26 cellular contexts compared by ENCODE assay signal in the genomic region with DNA sequence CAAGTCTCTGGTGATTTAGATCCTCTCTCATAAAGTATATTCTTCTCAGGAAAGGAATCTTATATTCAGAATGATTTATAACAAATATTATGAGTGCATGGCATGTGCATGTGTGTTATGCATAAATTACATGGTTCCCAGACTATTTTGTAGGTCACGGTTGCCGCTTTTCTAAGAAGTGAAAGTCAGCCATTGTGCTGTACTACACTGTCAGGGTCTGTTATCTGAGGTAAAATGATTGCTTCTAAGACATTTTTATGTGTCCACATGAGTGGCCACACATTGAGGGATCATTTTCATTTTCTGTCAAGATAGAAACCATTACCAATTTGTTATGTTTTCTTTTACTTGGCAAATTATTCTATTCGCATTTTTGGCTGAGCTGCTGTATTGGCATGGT.
A peak's percentile ranks its signal among the peaks of the same experiment; 100 is the strongest.
DNase-seq lines count a peak whose midpoint lies in the region; ATAC-seq, FAIRE-seq and TF ChIP-seq lines count a peak whose summit lies in the region.
"Had no signal": no experiment of that assay in that cellular context is flagged by ENCODE, and none has a peak within 500 bp of the region (broad histone marks: within the 10 kb centered on the region; RNA-seq: fewer than 3 reads in every experiment).

No MANE protein-coding gene starts in this region.

- intact Hi-C loops in A673 (cut with micrococcal nuclease; ENCODE audit: unreplicated experiment) (no loop called here), upper lobe of right lung (cut with DNase I) (no loop called here)

- H3K79me2 ChIP-seq in astrocyte (ENCODE audit: insufficient read depth, low read length): no peaks in the 10 kb centered on the region

- H2AFZ ChIP-seq in astrocyte (ENCODE audit: low read depth, low read length): no peak overlapping the region
- H2AFZ ChIP-seq: GM23248 had no signal

- no peaks in the 10 kb centered on the region for H3K9me3 Mint-ChIP-seq in astrocyte (ENCODE audit: unreplicated experiment)

- ATAC-seq in GM18505 (IDR thresholded peaks at IDR 0.05; ENCODE audit: unreplicated experiment): peak; percentile 93
- ATAC-seq in GM21825 (IDR thresholded peaks at IDR 0.05; ENCODE audit: unreplicated experiment): peak; percentile 63
- ATAC-seq in upper lobe of right lung: no peak
- ATAC-seq: naive thymus-derived CD8-positive, alpha-beta T cell had no signal

- POLR2A ChIA-PET in A673 (lab: Charles Lee; ENCODE audit: low non-redundant PET): no interaction called here

- CTCF ChIA-PET in A673 (lab: Charles Lee): no interaction called here

- H3K4me3 ChIP-seq in astrocyte (ENCODE audit: insufficient read depth, low read depth, low read length): no peak overlapping the region
- no peak overlapping the region for H3K4me3 ChIP-seq in skeletal muscle satellite cell (ENCODE audit: low read length)
- no peak overlapping the region for H3K4me3 ChIP-seq in A673 (ENCODE audit: low read depth, low read length, poor library complexity, severe bottlenecking)
- H3K4me3 ChIP-seq in upper lobe of right lung: no peak overlapping the region
- H3K4me3 ChIP-seq: adrenal gland; BLaER1 treated with 17β-estradiol and CSF1 and Interleukin-3, amounts not matched to agents 10 nM and 100 nM; GM23248; SJCRH30; tibial nerve had no signal

- H3K4me1 ChIP-seq in astrocyte (ENCODE audit: insufficient read depth, low read length) (peaks cover 3% of the 10 kb centered on the region), skeletal muscle satellite cell (ENCODE audit: control insufficient read depth, insufficient read depth, low read length) (peaks cover 12% of the 10 kb centered on the region), A673 (ENCODE audit: insufficient read depth, low read length, poor library complexity, severe bottlenecking) (no peaks in the 10 kb centered on the region), upper lobe of right lung (no peaks in the 10 kb centered on the region)
- H3K4me1 ChIP-seq: adrenal gland, SJCRH30, tibial nerve had no signal

- H3K9me3 ChIP-seq in astrocyte (ENCODE audit: insufficient read depth, low read depth, low read length) (no peaks in the 10 kb centered on the region), skeletal muscle satellite cell (replicated peaks; ENCODE audit: low read length) (no peaks in the 10 kb centered on the region), A673 (ENCODE audit: low read depth, low read length, poor library complexity, severe bottlenecking) (no peaks in the 10 kb centered on the region), upper lobe of right lung (no peaks in the 10 kb centered on the region)
- H3K9me3 ChIP-seq: adrenal gland; BLaER1 treated with 17β-estradiol and CSF1 and Interleukin-3, amounts not matched to agents 10 nM and 100 nM; SJCRH30; tibial nerve had no signal

- H3K27me3 ChIP-seq in astrocyte (ENCODE audit: insufficient read depth, low read length) (no peaks in the 10 kb centered on the region), skeletal muscle satellite cell (ENCODE audit: control insufficient read depth, insufficient read depth, low read length) (no peaks in the 10 kb centered on the region), A673 (replicated peaks; ENCODE audit: insufficient read depth, low read depth, low read length, poor library complexity) (no peaks in the 10 kb centered on the region), upper lobe of right lung (no peaks in the 10 kb centered on the region)
- H3K27me3 ChIP-seq: adrenal gland; BLaER1 treated with 17β-estradiol and CSF1 and Interleukin-3, amounts not matched to agents 10 nM and 100 nM; brain microvascular endothelial cell; SJCRH30; tibial nerve had no signal

- H3K4me3 Mint-ChIP-seq in astrocyte (ENCODE audit: unreplicated experiment): no peak overlapping the region
- H3K4me3 Mint-ChIP-seq: naive thymus-derived CD8-positive, alpha-beta T cell had no signal

- H4K20me1 ChIP-seq in astrocyte (ENCODE audit: insufficient read depth, low read length): no peaks in the 10 kb centered on the region
- H4K20me1 ChIP-seq: BLaER1 treated with 17β-estradiol and CSF1 and Interleukin-3, amounts not matched to agents 10 nM and 100 nM had no signal

- BruUV-seq in A673 (replicated peaks; lab: Mats Ljungman, UMichigan): no TSS peak

- FAIRE-seq in astrocyte (lab: Jason Lieb, UNC): no peak
- FAIRE-seq: GM19239, kidney had no signal

- peaks cover 3% of the 10 kb centered on the region for H3K4me1 Mint-ChIP-seq in astrocyte (ENCODE audit: low read depth, unreplicated experiment)

- peak; percentile 2 for DNase-seq in astrocyte (ENCODE audit: low read depth)
- no peak for DNase-seq in A673 (ENCODE audit: low spot score)
- DNase-seq in upper lobe of right lung: no peak
- DNase-seq in COLO829 (ENCODE audit: low spot score): no peak
- DNase-seq: activated CD4-positive, alpha-beta T cell treated with anti-CD3 and anti-CD28 coated beads, Interleukin-2, amount 50 U/mL, for 4 hours; activated naive CD4-positive, alpha-beta T cell treated with Interleukin-2 at 50 U/mL for 16 hours; adrenal gland; brain microvascular endothelial cell; DND-41; GM23248; Karpas-422; kidney; midbrain; naive thymus-derived CD8-positive, alpha-beta T cell; NCI-H1436; NCI-H774; retina; SJCRH30; stimulated activated CD4-positive, alpha-beta T cell treated with anti-CD3 and anti-CD28 coated beads, Interleukin-2, amount 100 ng/mL, for 24 hours had no signal

- H3K4me2 ChIP-seq in astrocyte (ENCODE audit: low read length): no peak overlapping the region
- peak overlapping the region; percentile 22 for H3K4me2 ChIP-seq in skeletal muscle satellite cell (ENCODE audit: low read length)
- H3K4me2 ChIP-seq: BLaER1 treated with 17β-estradiol and CSF1 and Interleukin-3, amounts not matched to agents 10 nM and 100 nM had no signal

- H3K27me3 Mint-ChIP-seq in astrocyte (ENCODE audit: low read depth, unreplicated experiment): no peaks in the 10 kb centered on the region
- H3K27me3 Mint-ChIP-seq: naive thymus-derived CD8-positive, alpha-beta T cell had no signal

- no peaks in the 10 kb centered on the region for H3K36me3 ChIP-seq in astrocyte (ENCODE audit: insufficient read depth, low read length)
- peaks cover 3% of the 10 kb centered on the region for H3K36me3 ChIP-seq in skeletal muscle satellite cell (ENCODE audit: insufficient read depth, low read length)
- H3K36me3 ChIP-seq in A673 (ENCODE audit: insufficient read depth, low read length, poor library complexity, severe bottlenecking): no peaks in the 10 kb centered on the region
- peaks cover 8% of the 10 kb centered on the region for H3K36me3 ChIP-seq in upper lobe of right lung
- H3K36me3 ChIP-seq: adrenal gland, brain microvascular endothelial cell, SJCRH30 had no signal

- H3K27ac ChIP-seq in astrocyte (ENCODE audit: low read depth, low read length): no peak overlapping the region
- H3K27ac ChIP-seq in A673 (ENCODE audit: low read depth, low read length, poor library complexity, severe bottlenecking): no peak overlapping the region
- no peak overlapping the region for H3K27ac ChIP-seq in upper lobe of right lung
- H3K27ac ChIP-seq: adrenal gland; BLaER1 treated with 17β-estradiol and CSF1 and Interleukin-3, amounts not matched to agents 10 nM and 100 nM; brain microvascular endothelial cell; GM23248; HL-60; SJCRH30; tibial nerve had no signal

- no peak overlapping the region for H3K27ac Mint-ChIP-seq in astrocyte (ENCODE audit: unreplicated experiment)
- H3K27ac Mint-ChIP-seq: naive thymus-derived CD8-positive, alpha-beta T cell had no signal

- TF ChIP-seq CTCF in astrocyte (IDR thresholded peaks at IDR 0.05; ENCODE audit: insufficient read depth, low read depth, low read length): no peak
- TF ChIP-seq CTCF in A673 (conservative IDR thresholded peaks at IDR 0.05; ENCODE audit: low read depth, low read length): no peak
- TF ChIP-seq CTCF in upper lobe of right lung (IDR thresholded peaks at IDR 0.05): no peak

- TF ChIP-seq POLR2A in GM18505 (IDR thresholded peaks at IDR 0.05; ENCODE audit: borderline replicate concordance, extremely low read depth, insufficient read depth, insufficient read length): no peak

- H3K9ac ChIP-seq in astrocyte (ENCODE audit: low read length) (no peak overlapping the region), skeletal muscle satellite cell (ENCODE audit: low read depth, low read length) (no peak overlapping the region)
- H3K9ac ChIP-seq: BLaER1 treated with 17β-estradiol and CSF1 and Interleukin-3, amounts not matched to agents 10 nM and 100 nM; GM23248 had no signal

- H3K36me3 Mint-ChIP-seq in astrocyte (ENCODE audit: low read depth, unreplicated experiment): peaks cover 9% of the 10 kb centered on the region
